Comparison of ENCODE assay signal across 21 cellular contexts in the genomic region with DNA sequence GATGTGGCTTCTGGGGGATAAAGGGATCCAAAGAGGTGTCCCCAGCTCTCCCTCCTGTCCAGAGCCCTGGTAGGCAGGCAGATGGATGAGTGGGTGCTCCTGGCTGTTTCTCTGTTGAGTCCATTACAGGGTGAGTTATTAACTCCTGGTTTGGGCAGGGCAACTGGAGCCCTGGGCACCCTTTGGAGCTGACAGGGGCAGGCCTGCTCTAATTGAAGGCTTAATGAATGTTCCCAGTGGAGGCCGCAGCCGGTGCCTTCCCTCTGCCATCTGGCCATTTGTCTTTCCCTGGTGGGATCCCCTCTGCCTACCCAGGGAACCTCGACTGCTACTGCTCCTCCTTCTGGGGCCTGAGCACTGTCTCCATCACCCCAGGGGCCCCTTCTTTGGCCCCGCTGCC. TPM values are rescaled to one million over a fixed set of nuclear protein-coding genes. Genes with fewer than 3 reads are reported as not detected.
DNase-seq lines count a peak whose midpoint lies in the region; ATAC-seq and TF ChIP-seq lines count a peak whose summit lies in the region.
"Had no signal": no experiment of that assay in that cellular context is flagged by ENCODE, and none has a peak within 500 bp of the region (broad histone marks: within the 10 kb centered on the region; RNA-seq: fewer than 3 reads in every experiment).

No MANE protein-coding gene starts in this region.

- no peaks in the 10 kb centered on the region for H3K9me3 ChIP-seq in WERI-Rb-1 (ENCODE audit: severe bottlenecking)
- H3K9me3 ChIP-seq: Caco-2, SJSA1 had no signal

- no peaks in the 10 kb centered on the region for H3K36me3 ChIP-seq in WERI-Rb-1
- H3K36me3 ChIP-seq: SJSA1 had no signal

- H3K4me3 ChIP-seq in WERI-Rb-1 (ENCODE audit: low read depth, low read length): no peak overlapping the region
- H3K4me3 ChIP-seq: PC-9, SJSA1 had no signal

- no peak for TF ChIP-seq CTCF in WERI-Rb-1 (IDR thresholded peaks at IDR 0.05; ENCODE audit: low read depth, low read length)

- no peaks in the 10 kb centered on the region for H3K27me3 ChIP-seq in WERI-Rb-1 (ENCODE audit: insufficient read depth, low read depth, severe bottlenecking)
- H3K27me3 ChIP-seq: SJSA1 had no signal

- peak overlapping the region; percentile 86 for H3K27ac ChIP-seq in WERI-Rb-1
- H3K27ac ChIP-seq: KMS-11, PC-9, SJSA1 had no signal

- DNase-seq in D341Med (ENCODE audit: low spot score) (peak; percentile 79), NCI-H2171 (lab: John Stamatoyannopoulos, UW) (peak; percentile 72), WERI-Rb-1 (peak; percentile 92), renal cortical epithelial cell (ENCODE audit: low read depth) (peak; percentile 32), cerebellum (ENCODE audit: low spot score) (no peak), NCI-H526 (lab: John Stamatoyannopoulos, UW) (no peak)
- DNase-seq: Caco-2; CD4-positive, alpha-beta T cell; DMS79; GOT3; MV-4-11; NCI-H1417; NCI-H1930; NCI-H446; NCI-H774; PC-9 had no signal

- ATAC-seq in HG03457 (IDR thresholded peaks at IDR 0.05; ENCODE audit: unreplicated experiment): no peak
- ATAC-seq: HepG2 had no signal

RNA-seq across cellular contexts. Expression of gene MLN, which starts 44.7 kb away (rescaled TPM):
- total RNA-seq in renal cortical epithelial cell (not detected in 2 replicates), cerebellum (not detected)
- total RNA-seq: A172; Caco-2; CD4-positive, alpha-beta T cell; HepG2; PC-9; SJSA1 had no signal

RNA-seq across cellular contexts. Expression of gene LEMD2, which starts 59.6 kb away (rescaled TPM):
- total RNA-seq in renal cortical epithelial cell (50.2 and 52.4 TPM in 2 replicates), cerebellum (37.0 TPM)

Comparison
In these comparisons a context has a peak if more than half of its experiments do, and no peak if none do; other contexts are left out.
1. DNase-seq: peak in D341Med (single experiment), NCI-H2171 (single experiment), WERI-Rb-1 (single experiment) and renal cortical epithelial cell (single experiment); none in cerebellum (single experiment) and NCI-H526 (0 of 2).